1 cellular context compared by ENCODE assay signal in genomic region chr7:121037329-121037728, GRCh38. TPM values are rescaled to one million over a fixed set of nuclear protein-coding genes. Genes with fewer than 3 reads are reported as not detected.
"Had no signal": no experiment of that assay in that cellular context is flagged by ENCODE, and none has a peak within 500 bp of the region (broad histone marks: within the 10 kb centered on the region; RNA-seq: fewer than 3 reads in every experiment).

No MANE protein-coding gene starts in this region.

RNA-seq across cellular contexts. Expression of gene CPED1, which starts 48.8 kb away (rescaled TPM):
- total RNA-seq: HT-29 had no signal
